15 cellular contexts compared by ENCODE assay signal in genomic region chr1:171615122-171615906, GRCh38. TPM values are rescaled to one million over a fixed set of nuclear protein-coding genes. Genes with fewer than 3 reads are reported as not detected.
A peak's percentile ranks its signal among the peaks of the same experiment; 100 is the strongest.
DNase-seq lines count a peak whose midpoint lies in the region; ATAC-seq and TF ChIP-seq lines count a peak whose summit lies in the region.
"Not testable (repeated sequence)": the region's sequence is repeated elsewhere in the genome, so short reads cannot be mapped to it uniquely, and the experiment has no call there.
"Had no signal": no experiment of that assay in that cellular context is flagged by ENCODE, and none has a peak within 500 bp of the region (broad histone marks: within the 10 kb centered on the region; RNA-seq: fewer than 3 reads in every experiment).

No MANE protein-coding gene starts in this region.

- H3K9me3 ChIP-seq in cardiac muscle cell (ENCODE audit: low read depth), result not testable (repeated sequence)

- ATAC-seq in GM18505 (IDR thresholded peaks at IDR 0.05; ENCODE audit: unreplicated experiment) (peak; percentile 38), GM18907 (IDR thresholded peaks at IDR 0.05; ENCODE audit: unreplicated experiment) (peak; percentile 48), GM19463 (IDR thresholded peaks at IDR 0.05; ENCODE audit: unreplicated experiment) (peak; percentile 38), HG02623 (IDR thresholded peaks at IDR 0.05; ENCODE audit: unreplicated experiment) (peak; percentile 36), HG03108 (IDR thresholded peaks at IDR 0.05; ENCODE audit: unreplicated experiment) (peak; percentile 39), HG03520 (IDR thresholded peaks at IDR 0.05; ENCODE audit: unreplicated experiment) (peak; percentile 32)

- TF ChIP-seq POLR2A in GM18505 (IDR thresholded peaks at IDR 0.05; ENCODE audit: borderline replicate concordance, extremely low read depth, insufficient read depth, insufficient read length), result not testable (repeated sequence)

- TF ChIP-seq CTCF in cardiac muscle cell (IDR thresholded peaks at IDR 0.05; ENCODE audit: low read depth, low read length), result not testable (repeated sequence)

- H3K4me1 ChIP-seq in cardiac muscle cell (ENCODE audit: low read depth), result peaks cover 12% of the 10 kb centered on the region

- H3K4me3 ChIP-seq in cardiac muscle cell, result not testable (repeated sequence)

- H3K36me3 ChIP-seq in cardiac muscle cell, result not testable (repeated sequence)

- peak in 1 of 2 donors; percentile 7 for DNase-seq in cardiac muscle cell (ENCODE audit: low read depth in 1 of 2, low spot score in 1 of 2)

- peak overlapping the region; percentile 83 for H3K27ac ChIP-seq in cardiac muscle cell

- not testable (repeated sequence) for H3K27me3 ChIP-seq in cardiac muscle cell

RNA-seq across cellular contexts. Expression of gene MYOCOS, which starts 6.7 kb away (rescaled TPM):
- total RNA-seq in cardiac muscle cell, result not detected in 2 replicates
- polyA plus RNA-seq in cardiac muscle cell, result 0.10 TPM in 1 of 2 replicates, not detected in the other
- total RNA-seq: Daoy, HT1080, IMR-90, PC-3 had no signal
- polyA plus RNA-seq: A549; CD4-positive, alpha-beta memory T cell; IMR-90; SK-N-SH had no signal

RNA-seq across cellular contexts. Expression of gene MYOC, which starts 37.2 kb away (rescaled TPM):
- total RNA-seq in cardiac muscle cell, result 0.07 and 0.12 TPM in 2 replicates
- not detected in 2 replicates for polyA plus RNA-seq in cardiac muscle cell
- total RNA-seq: CD4-positive, alpha-beta memory T cell; Daoy; HT1080; IMR-90; MCF 10A; PC-3 had no signal
- polyA plus RNA-seq: A549; CD4-positive, alpha-beta memory T cell; IMR-90; SK-N-SH had no signal
